ENCODE assay signal across 20 cellular contexts in the genomic region with DNA sequence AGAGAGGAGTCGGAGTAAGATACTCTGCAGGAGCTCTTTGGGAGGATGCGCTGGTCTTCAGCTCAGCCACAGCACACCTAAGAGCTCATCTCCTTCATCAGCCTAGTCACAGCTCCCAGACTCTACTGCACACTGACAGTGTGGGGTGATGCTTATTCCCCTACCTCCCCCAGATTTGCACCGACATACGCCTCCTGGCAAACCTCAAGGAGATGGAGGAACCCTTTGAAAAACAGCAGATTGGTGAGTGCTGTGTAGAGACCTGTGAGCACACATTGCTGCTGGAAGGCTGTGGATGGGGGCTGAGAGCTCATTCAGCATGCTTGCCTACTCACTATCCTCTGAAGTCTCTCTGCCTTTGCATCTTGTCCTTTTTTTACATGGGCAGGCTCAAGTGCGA. TPM values are rescaled to one million over a fixed set of nuclear protein-coding genes. Genes with fewer than 3 reads are reported as not detected.
DNase-seq lines count a peak whose midpoint lies in the region; ATAC-seq and TF ChIP-seq lines count a peak whose summit lies in the region.
"Had no signal": no experiment of that assay in that cellular context is flagged by ENCODE, and none has a peak within 500 bp of the region (broad histone marks: within the 10 kb centered on the region; RNA-seq: fewer than 3 reads in every experiment).

No MANE protein-coding gene starts in this region.

- H3K4me1 Mint-ChIP-seq in activated naive CD4-positive, alpha-beta T cell treated with anti-CD3 and anti-CD28 coated beads for 36 hours (ENCODE audit: low read depth), result no peaks in the 10 kb centered on the region
- H3K4me1 Mint-ChIP-seq in endothelial cell (ENCODE audit: unreplicated experiment), result peaks cover 4% of the 10 kb centered on the region
- H3K4me1 Mint-ChIP-seq in memory B cell, result peaks cover 2% of the 10 kb centered on the region
- H3K4me1 Mint-ChIP-seq: CD14-positive monocyte had no signal

- H3K27me3 Mint-ChIP-seq in activated naive CD4-positive, alpha-beta T cell treated with anti-CD3 and anti-CD28 coated beads for 36 hours (ENCODE audit: low read depth), result no peaks in the 10 kb centered on the region
- no peaks in the 10 kb centered on the region for H3K27me3 Mint-ChIP-seq in endothelial cell (ENCODE audit: unreplicated experiment)
- H3K27me3 Mint-ChIP-seq in memory B cell, result no peaks in the 10 kb centered on the region
- H3K27me3 Mint-ChIP-seq: CD4-positive, alpha-beta T cell; CD8-positive, alpha-beta memory T cell had no signal

- peaks cover 71% of the 10 kb centered on the region for H3K36me3 Mint-ChIP-seq in activated naive CD4-positive, alpha-beta T cell treated with anti-CD3 and anti-CD28 coated beads for 36 hours (ENCODE audit: low read depth)
- peaks cover 67% of the 10 kb centered on the region for H3K36me3 Mint-ChIP-seq in endothelial cell (ENCODE audit: low read depth, unreplicated experiment)
- H3K36me3 Mint-ChIP-seq in memory B cell, result peaks cover 38% of the 10 kb centered on the region

- H3K9me3 Mint-ChIP-seq in activated naive CD4-positive, alpha-beta T cell treated with anti-CD3 and anti-CD28 coated beads for 36 hours, result no peaks in the 10 kb centered on the region
- H3K9me3 Mint-ChIP-seq in endothelial cell (ENCODE audit: unreplicated experiment) (no peaks in the 10 kb centered on the region), memory B cell (no peaks in the 10 kb centered on the region)
- H3K9me3 Mint-ChIP-seq: CD14-positive monocyte; CD4-positive, alpha-beta T cell; CD8-positive, alpha-beta memory T cell had no signal

- intact Hi-C loops in activated naive CD4-positive, alpha-beta T cell treated with anti-CD3 and anti-CD28 coated beads for 36 hours (cut with micrococcal nuclease), result no loop called here

- no peak for TF ChIP-seq CTCF in endothelial cell (IDR thresholded peaks at IDR 0.05; ENCODE audit: unreplicated experiment)

- DNase-seq in activated naive CD4-positive, alpha-beta T cell treated with anti-CD3 and anti-CD28 coated beads for 36 hours, result no peak
- no peak for DNase-seq in activated naive CD4-positive, alpha-beta T cell (lab: John Stamatoyannopoulos, UW)
- DNase-seq in endothelial cell (ENCODE audit: low spot score) (no peak), memory B cell (ENCODE audit: low spot score in 2 of 2) (no peak), putamen (ENCODE audit: low spot score) (peak; percentile 64), DMS79 (lab: John Stamatoyannopoulos, UW) (no peak)
- DNase-seq in effector CD4-positive, alpha-beta T cell, result no peak
- DNase-seq: 8988T; ACHN; AML-193; BE2C; CD4-positive, alpha-beta T cell; CD8-positive, alpha-beta memory T cell; DMS 273 treated with DMSO at 0.1 percent for 48 hours; DMS79 treated with DMSO at 0.1 percent for 48 hours; GM23248; H7; HCEC 1CT had no signal

- no peak for ATAC-seq in memory B cell (ENCODE audit: low read depth)
- ATAC-seq: A549 had no signal

- peak overlapping the region; percentile 2 for H3K27ac Mint-ChIP-seq in activated naive CD4-positive, alpha-beta T cell treated with anti-CD3 and anti-CD28 coated beads for 36 hours
- H3K27ac Mint-ChIP-seq in endothelial cell (ENCODE audit: unreplicated experiment) (peak overlapping the region; percentile 19), memory B cell (peak overlapping the region; percentile 4)

- CTCF ChIA-PET in activated naive CD4-positive, alpha-beta T cell treated with anti-CD3 and anti-CD28 coated beads for 36 hours (lab: Charles Lee), result interaction anchor here (0.7 kb wide), 1 partner anchor 142 kb away, joined by 3 read pairs; no protein-coding TSS in a partner anchor

- H3K4me3 Mint-ChIP-seq in activated naive CD4-positive, alpha-beta T cell treated with anti-CD3 and anti-CD28 coated beads for 36 hours, result no peak overlapping the region
- H3K4me3 Mint-ChIP-seq in endothelial cell (ENCODE audit: unreplicated experiment) (peak overlapping the region; percentile 12), memory B cell (no peak overlapping the region)
- H3K4me3 Mint-ChIP-seq: CD14-positive monocyte; CD4-positive, alpha-beta T cell; CD8-positive, alpha-beta memory T cell had no signal

RNA-seq across cellular contexts. Expression of a gene that starts 9.3 kb away (rescaled TPM):
- total RNA-seq in activated naive CD4-positive, alpha-beta T cell treated with anti-CD3 and anti-CD28 coated beads for 36 hours, result 10 to 100 TPM; 65.7 to 66.4 TPM
- 85.9 TPM for total RNA-seq in endothelial cell (ENCODE audit: unreplicated experiment)

RNA-seq across cellular contexts. Expression of a gene that starts 14.8 kb away (rescaled TPM):
- total RNA-seq in activated naive CD4-positive, alpha-beta T cell treated with anti-CD3 and anti-CD28 coated beads for 36 hours, result 100 to 1,000 TPM; 125 to 129 TPM
- total RNA-seq in endothelial cell (ENCODE audit: unreplicated experiment), result 107 TPM
